ENCODE assay signal across 8 cellular contexts in the genomic region with DNA sequence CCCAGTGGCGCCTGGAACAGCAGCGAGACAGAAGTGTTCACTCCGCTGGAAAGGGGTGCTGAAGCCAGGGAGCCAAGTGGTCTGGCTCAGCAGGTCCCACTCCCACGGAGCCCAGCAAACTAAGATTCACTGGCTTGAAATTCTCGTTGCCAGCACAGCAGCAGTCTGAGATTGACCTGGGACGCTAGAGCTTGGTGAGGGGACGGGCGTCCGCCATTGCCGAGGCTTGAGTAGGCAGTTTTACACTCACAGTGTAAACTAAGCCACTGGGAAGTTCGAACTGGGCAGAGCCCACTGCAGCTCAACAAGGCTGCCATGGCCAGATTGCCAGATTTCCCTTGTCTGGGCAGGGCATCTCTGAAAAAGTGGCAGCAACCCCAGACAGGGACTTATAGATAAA.
"Had no signal": no experiment of that assay in that cellular context is flagged by ENCODE, and none has a peak within 500 bp of the region (broad histone marks: within the 10 kb centered on the region; RNA-seq: fewer than 3 reads in every experiment).

No MANE protein-coding gene starts in this region.

- ATAC-seq: GM12878 had no signal

- FAIRE-seq: G401.6, GM12878, GM12891, GM12892, GM18507, GM19239 had no signal

- DNase-seq: GDM1, GF-D8 had no signal

- H3K4me3 ChIP-seq: GM12878 had no signal
